In genomic region chr12:112496493-112496892, GRCh38 we compare ENCODE assay signal across 14 cellular contexts.
DNase-seq lines count a peak whose midpoint lies in the region; ATAC-seq and TF ChIP-seq lines count a peak whose summit lies in the region.
"Had no signal": no experiment of that assay in that cellular context is flagged by ENCODE, and none has a peak within 500 bp of the region (broad histone marks: within the 10 kb centered on the region; RNA-seq: fewer than 3 reads in every experiment).

No MANE protein-coding gene starts in this region.

- no peak for TF ChIP-seq CTCF in GM10266 (IDR thresholded peaks at IDR 0.05; ENCODE audit: control insufficient read depth, insufficient read depth, low read depth, missing control alignments)

- DNase-seq in GM10266 (ENCODE audit: extremely low spot score) (peak; percentile 29), ACHN (no peak), NCI-H2171 treated with DMSO at 0.1 percent for 48 hours (lab: John Stamatoyannopoulos, UW) (no peak), HUDEP-2 (lab: John Stamatoyannopoulos, UW; ENCODE audit: unreplicated experiment in 76 of 76) (no peak), LoVo (ENCODE audit: low spot score) (no peak)
- DNase-seq: activated CD4-positive, CD25-positive, alpha-beta regulatory T cell; amniotic stem cell; effector CD8-positive, alpha-beta T cell; gastrocnemius medialis; naive B cell; NCI-H526 treated with DMSO at 0.1 percent for 48 hours had no signal

- in situ Hi-C loops in ACHN (cut with HindIII; ENCODE audit: low pct_ligation_motif_present, low pct_unique_long_range_greater_than_20kb, low sequenced_read_pairs) = no loop called here

- ATAC-seq in GM18858 (IDR thresholded peaks at IDR 0.05; ENCODE audit: unreplicated experiment) (peak; percentile 92), GM21825 (IDR thresholded peaks at IDR 0.05; ENCODE audit: unreplicated experiment) (peak; percentile 69), HG03469 (IDR thresholded peaks at IDR 0.05; ENCODE audit: unreplicated experiment) (peak; percentile 85)
- ATAC-seq: gastrocnemius medialis had no signal
